28 cellular contexts compared by ENCODE assay signal in genomic region chr2:124317628-124318027, GRCh38.
"Had no signal": no experiment of that assay in that cellular context is flagged by ENCODE, and none has a peak within 500 bp of the region (broad histone marks: within the 10 kb centered on the region; RNA-seq: fewer than 3 reads in every experiment).

No MANE protein-coding gene starts in this region.

- H3K27ac Mint-ChIP-seq: naive B cell; natural killer cell; nephron progenitor cell; neural progenitor cell; stimulated activated effector memory CD8-positive, alpha-beta T cell treated with anti-CD3 and anti-CD28 coated beads, Interleukin-12 subunit alpha, Interleukin-12 subunit beta, amount 100 ng/mL, for 72 hours; stimulated activated naive CD8-positive, alpha-beta T cell treated with anti-CD3 and anti-CD28 coated beads, Interleukin-15, Interleukin-2, amounts not matched to agents 100 ng/mL and 50 ng/mL, for 24 hours; type B pancreatic cell had no signal

- H3K9me3 Mint-ChIP-seq: nephron progenitor cell, neural progenitor cell, type B pancreatic cell had no signal

- ATAC-seq: left colon; left lung; lower lobe of right lung; natural killer cell; pancreas; right lobe of liver; stimulated activated effector memory CD8-positive, alpha-beta T cell treated with anti-CD3 and anti-CD28 coated beads, Interleukin-12 subunit alpha, Interleukin-12 subunit beta, amount 100 ng/mL, for 72 hours had no signal

- H3K36me3 Mint-ChIP-seq: immature natural killer cell; naive B cell; natural killer cell; neural progenitor cell; stimulated activated effector memory CD8-positive, alpha-beta T cell treated with anti-CD3 and anti-CD28 coated beads, Interleukin-12 subunit alpha, Interleukin-12 subunit beta, amount 100 ng/mL, for 72 hours; type B pancreatic cell had no signal

- H3K9me3 ChIP-seq: left lung, lower lobe of right lung, pancreas, prostate gland, right lobe of liver, suprapubic skin, thoracic aorta, tibial artery, uterus had no signal

- H3K27me3 Mint-ChIP-seq: naive B cell; stimulated activated naive CD8-positive, alpha-beta T cell treated with anti-CD3 and anti-CD28 coated beads, Interleukin-15, Interleukin-2, amounts not matched to agents 100 ng/mL and 50 ng/mL, for 24 hours; type B pancreatic cell had no signal

- H2AFZ ChIP-seq: neural progenitor cell had no signal

- H3K27me3 ChIP-seq: left lung, neural progenitor cell, pancreas, right lobe of liver, suprapubic skin, tibial artery, uterus had no signal

- H3K27ac ChIP-seq: left lung, lower lobe of right lung, neural progenitor cell, pancreas, prostate gland, right lobe of liver, skin epidermis, suprapubic skin, thoracic aorta, tibial artery, uterus had no signal

- H3K4me1 Mint-ChIP-seq: immature natural killer cell; naive B cell; stimulated activated effector memory CD8-positive, alpha-beta T cell treated with anti-CD3 and anti-CD28 coated beads, Interleukin-12 subunit alpha, Interleukin-12 subunit beta, amount 100 ng/mL, for 72 hours had no signal

- H3K9ac ChIP-seq: neural progenitor cell had no signal

- H3K4me3 ChIP-seq: left lung, lower lobe of right lung, neural progenitor cell, pancreas, prostate gland, right lobe of liver, skin epidermis, suprapubic skin, thoracic aorta, tibial artery, uterus had no signal

- DNase-seq: hypothalamus; immature natural killer cell; kidney; left colon; left lung; lower lobe of right lung; mammary epithelial cell; mesenchymal stem cell; naive B cell; natural killer cell; nephron progenitor cell; pancreas; right lobe of liver; stimulated activated CD4-positive, alpha-beta T cell treated with anti-CD3 and anti-CD28 coated beads, Interleukin-12 subunit alpha, Interleukin-12 subunit beta, amount 100 ng/mL, for 4 hours; stimulated activated CD4-positive, alpha-beta T cell treated with anti-CD3 and anti-CD28 coated beads, Interleukin-15, amount 100 ng/mL, for 24 hours; stimulated activated CD4-positive, alpha-beta T cell treated with anti-CD3 and anti-CD28 coated beads, Interleukin-2, amount 100 ng/mL, for 24 hours; stimulated activated CD4-positive, alpha-beta T cell treated with anti-CD3 and anti-CD28 coated beads, Interleukin-4, amount 100 ng/mL, for 24 hours; stimulated activated naive CD4-positive, alpha-beta T cell; tibial artery; uterus had no signal

- H3K4me1 ChIP-seq: left lung, lower lobe of right lung, neural progenitor cell, pancreas, prostate gland, right lobe of liver, suprapubic skin, tibial artery, uterus had no signal

- H3K4me3 Mint-ChIP-seq: immature natural killer cell; naive B cell; natural killer cell; nephron progenitor cell; neural progenitor cell; stimulated activated effector memory CD8-positive, alpha-beta T cell treated with anti-CD3 and anti-CD28 coated beads, Interleukin-12 subunit alpha, Interleukin-12 subunit beta, amount 100 ng/mL, for 72 hours; stimulated activated naive CD8-positive, alpha-beta T cell treated with anti-CD3 and anti-CD28 coated beads, Interleukin-15, Interleukin-2, amounts not matched to agents 100 ng/mL and 50 ng/mL, for 24 hours; type B pancreatic cell had no signal

- H3K36me3 ChIP-seq: left lung, lower lobe of right lung, neural progenitor cell, pancreas, prostate gland, right lobe of liver, suprapubic skin, thoracic aorta, tibial artery, uterus had no signal

- H3K4me2 ChIP-seq: neural progenitor cell had no signal
